21 cellular contexts compared by ENCODE assay signal in the genomic region with DNA sequence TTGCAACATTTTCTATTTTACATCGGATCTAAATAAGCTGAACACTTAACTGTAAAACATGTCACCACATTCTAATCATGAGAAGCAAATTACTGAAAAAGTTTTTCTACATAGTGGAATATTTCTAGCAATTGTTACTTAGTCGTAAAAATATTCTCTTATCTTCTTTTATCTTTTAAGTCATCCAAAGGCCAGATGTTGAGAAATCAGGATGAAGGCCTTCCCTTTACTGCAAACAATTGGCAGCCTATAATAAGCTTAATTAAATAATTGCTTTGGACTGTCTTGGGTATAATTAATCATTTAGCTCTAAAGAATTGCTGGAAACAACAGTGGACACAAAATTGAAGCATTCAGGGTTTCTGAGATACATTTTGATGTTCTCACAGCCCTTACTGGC.
"Had no signal": no experiment of that assay in that cellular context is flagged by ENCODE, and none has a peak within 500 bp of the region (broad histone marks: within the 10 kb centered on the region; RNA-seq: fewer than 3 reads in every experiment).

No MANE protein-coding gene starts in this region.

- H3K36me3 ChIP-seq: esophagus muscularis mucosa, thyroid gland, WERI-Rb-1 had no signal

- H3K4me1 ChIP-seq: esophagus muscularis mucosa, thyroid gland had no signal

- H3K27ac Mint-ChIP-seq: activated CD4-positive, alpha-beta memory T cell treated with anti-CD3 and anti-CD28 coated beads for 36 hours; activated naive CD8-positive, alpha-beta T cell treated with anti-CD3 and anti-CD28 coated beads for 36 hours had no signal

- H3K4me3 ChIP-seq: esophagus muscularis mucosa, hepatocyte, lung, thyroid gland had no signal

- H3K9me3 ChIP-seq: esophagus muscularis mucosa, thyroid gland had no signal

- DNase-seq: activated CD4-positive, alpha-beta memory T cell treated with anti-CD3 and anti-CD28 coated beads for 36 hours; activated naive CD8-positive, alpha-beta T cell treated with anti-CD3 and anti-CD28 coated beads for 36 hours; anterior cingulate cortex; cerebellar nuclear complex; effector CD8-positive, alpha-beta T cell; foreskin fibroblast; midbrain; occipital lobe; stimulated activated CD4-positive, alpha-beta T cell treated with anti-CD3 and anti-CD28 coated beads, Interleukin-12 subunit alpha, Interleukin-12 subunit beta, amount 100 ng/mL, for 4 hours; stimulated activated CD4-positive, alpha-beta T cell treated with anti-CD3 and anti-CD28 coated beads, Interleukin-1b, Interleukin-23, amount 100 ng/mL, for 48 hours; stimulated activated CD8-positive, alpha-beta memory T cell treated with anti-CD3 and anti-CD28 coated beads, Interleukin-4, amount 100 ng/mL, for 48 hours; stimulated activated naive CD4-positive, alpha-beta T cell treated with Interleukin-2 at 50 U/mL for 16 hours; thyroid gland; WERI-Rb-1 had no signal

- H3K4me2 ChIP-seq: hepatocyte had no signal

- FAIRE-seq: bronchial epithelial cell, endothelial cell of umbilical vein, islet of Langerhans, urothelium cell line had no signal

- H3K4me1 Mint-ChIP-seq: activated naive CD8-positive, alpha-beta T cell treated with anti-CD3 and anti-CD28 coated beads for 36 hours had no signal

- H3K36me3 Mint-ChIP-seq: activated CD4-positive, alpha-beta memory T cell treated with anti-CD3 and anti-CD28 coated beads for 36 hours; activated naive CD8-positive, alpha-beta T cell treated with anti-CD3 and anti-CD28 coated beads for 36 hours had no signal

- H3K4me3 Mint-ChIP-seq: activated CD4-positive, alpha-beta memory T cell treated with anti-CD3 and anti-CD28 coated beads for 36 hours; activated naive CD8-positive, alpha-beta T cell treated with anti-CD3 and anti-CD28 coated beads for 36 hours had no signal

- H3K9me3 Mint-ChIP-seq: activated CD4-positive, alpha-beta memory T cell treated with anti-CD3 and anti-CD28 coated beads for 36 hours; activated naive CD8-positive, alpha-beta T cell treated with anti-CD3 and anti-CD28 coated beads for 36 hours had no signal

- H3K27ac ChIP-seq: esophagus muscularis mucosa, hepatocyte, thyroid gland, WERI-Rb-1 had no signal

- H3K79me2 ChIP-seq: hepatocyte had no signal

- H3K27me3 Mint-ChIP-seq: activated CD4-positive, alpha-beta memory T cell treated with anti-CD3 and anti-CD28 coated beads for 36 hours had no signal

- H3K27me3 ChIP-seq: esophagus muscularis mucosa, hepatocyte, thyroid gland had no signal

- H2AFZ ChIP-seq: hepatocyte had no signal
